1 cellular context compared by ENCODE assay signal in genomic region chr9:137370865-137371520, GRCh38.
TF ChIP-seq lines count a peak whose summit lies in the region.

No MANE protein-coding gene starts in this region.

TF ChIP-seq in IMR-90, 13 proteins besides CTCF, POLR2A, EP300 and RAD21:
- TF ChIP-seq ELK1 (IDR thresholded peaks at IDR 0.05; ENCODE audit: borderline replicate concordance, low read depth, low read length), result no peak
- TF ChIP-seq NFE2L2 (IDR thresholded peaks at IDR 0.05; ENCODE audit: low read depth, low read length), result no peak
